ENCODE assay signal across 35 cellular contexts in the genomic region with DNA sequence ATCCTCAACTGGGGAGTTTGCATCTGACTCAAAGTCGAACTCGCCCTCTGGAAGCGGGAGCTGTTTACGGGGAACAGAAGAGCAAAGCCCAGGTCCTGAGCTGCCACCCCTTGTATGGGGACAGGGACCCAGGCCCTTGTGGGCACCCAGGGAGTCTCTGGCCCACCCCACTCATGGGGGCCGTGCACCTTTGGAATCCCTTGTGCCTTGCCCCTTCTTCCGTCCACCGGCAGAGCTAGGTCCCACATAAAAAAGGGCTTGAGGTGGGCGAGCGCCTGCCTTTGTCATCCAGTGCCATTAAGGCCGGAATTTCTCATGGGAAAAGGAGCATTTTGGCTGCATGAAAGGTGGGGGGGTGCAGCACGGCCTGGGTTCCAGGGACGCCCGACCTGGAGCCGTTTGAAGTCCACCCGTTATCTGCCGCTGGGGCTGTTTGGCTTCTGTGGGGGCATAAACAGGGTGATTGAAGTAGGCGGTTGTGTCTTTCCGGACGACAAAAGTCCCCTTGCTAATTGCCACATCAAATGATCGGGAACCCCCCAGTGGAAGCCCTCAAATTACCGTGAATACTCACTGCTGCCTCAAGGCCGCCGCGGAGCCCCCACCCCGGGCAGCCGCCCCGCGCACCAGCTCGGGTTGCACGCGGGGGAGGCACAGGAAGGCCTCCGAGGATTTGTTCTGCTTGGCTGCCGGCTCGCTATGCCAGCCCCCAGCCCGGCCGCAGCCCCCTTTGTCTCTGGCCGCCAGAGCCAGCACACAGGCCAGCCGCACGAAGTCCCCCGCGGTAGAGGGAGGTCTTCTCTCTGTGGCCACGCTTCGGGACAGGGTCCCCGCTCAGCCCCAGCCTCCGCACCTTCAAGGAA. TPM values are rescaled to one million over a fixed set of nuclear protein-coding genes. Genes with fewer than 3 reads are reported as not detected.
DNase-seq lines count a peak whose midpoint lies in the region; ATAC-seq and TF ChIP-seq lines count a peak whose summit lies in the region.
"Had no signal": no experiment of that assay in that cellular context is flagged by ENCODE, and none has a peak within 500 bp of the region (broad histone marks: within the 10 kb centered on the region; RNA-seq: fewer than 3 reads in every experiment).

No MANE protein-coding gene starts in this region.

- no peak overlapping the region for H3K56ac ChIP-seq in IMR-90 (ENCODE audit: extremely low read depth, insufficient read depth, low read length)

- no peaks in the 10 kb centered on the region for H3K9me3 ChIP-seq in IMR-90 (ENCODE audit: control insufficient read depth, insufficient read depth, low read length)
- H3K9me3 ChIP-seq: breast epithelium, suprapubic skin, upper lobe of right lung had no signal

- no peak overlapping the region for H2BK20ac ChIP-seq in IMR-90 (ENCODE audit: low read depth, low read length)

- H3K4me1 ChIP-seq in IMR-90 (ENCODE audit: control insufficient read depth, insufficient read depth, low read length): peaks cover 2% of the 10 kb centered on the region; the same call in 1 of the 2 replicates
- H3K4me1 ChIP-seq: breast epithelium, suprapubic skin, upper lobe of right lung had no signal

- no peak overlapping the region for H2BK5ac ChIP-seq in IMR-90 (ENCODE audit: low read depth, low read length, poor library complexity, severe bottlenecking)

- H3K27me3 ChIP-seq in IMR-90 (ENCODE audit: control insufficient read depth, insufficient read depth, low read length): peaks cover 42% of the 10 kb centered on the region
- H3K27me3 ChIP-seq: hepatocyte had no signal

- peaks cover 39% of the 10 kb centered on the region for H3K27me3 Mint-ChIP-seq in neural crest cell (ENCODE audit: low read depth)

- DNase-seq in GM13976 (ENCODE audit: low spot score) (peak; percentile 22), IMR-90 (no peak), ecto neural progenitor cell (ENCODE audit: low spot score) (peak; percentile 83), neural crest cell (ENCODE audit: low read depth, low spot score) (no peak), DMS153 treated with DMSO at 0.1 percent for 48 hours (lab: John Stamatoyannopoulos, UW; ENCODE audit: unreplicated experiment) (no peak), COLO829 (ENCODE audit: low spot score) (no peak)
- DNase-seq: activated CD4-positive, alpha-beta T cell treated with anti-CD3 and anti-CD28 coated beads, Interleukin-2, amount 50 U/mL, for 4 hours; activated CD4-positive, CD25-positive, alpha-beta regulatory T cell; amniotic stem cell; DMS153; immature natural killer cell; NCI-H1092; NCI-H1694 treated with DMSO at 0.1 percent for 48 hours; NCI-H446 treated with DMSO at 0.1 percent for 48 hours; NCI-H82; small intestine; stimulated activated naive CD4-positive, alpha-beta T cell treated with Interleukin-2 at 50 U/mL for 16 hours; upper lobe of right lung had no signal

- H3K9me3 Mint-ChIP-seq in neural crest cell: peaks cover 2% of the 10 kb centered on the region
- H3K9me3 Mint-ChIP-seq: activated naive CD4-positive, alpha-beta T cell treated with anti-CD3 and anti-CD28 coated beads, Interleukin-2, amount 50 U/mL, for 24 hours; immature natural killer cell had no signal

- H3K23ac ChIP-seq in IMR-90 (ENCODE audit: low read depth, low read length): no peak overlapping the region

- no peak overlapping the region for H3K4me3 ChIP-seq in IMR-90 (ENCODE audit: insufficient read depth, low read depth, low read length)
- H3K4me3 ChIP-seq: breast epithelium, GM12878, hepatocyte, suprapubic skin, upper lobe of right lung had no signal

- H2AK9ac ChIP-seq in IMR-90 (replicated peaks; ENCODE audit: low read depth, low read length, poor library complexity): no peak overlapping the region

- H3K4me1 Mint-ChIP-seq in neural crest cell: peaks cover 19% of the 10 kb centered on the region
- H3K4me1 Mint-ChIP-seq: activated naive CD4-positive, alpha-beta T cell treated with anti-CD3 and anti-CD28 coated beads, Interleukin-2, amount 50 U/mL, for 24 hours; IgD-negative memory B cell; immature natural killer cell had no signal

- H3K36me3 Mint-ChIP-seq in neural crest cell (ENCODE audit: low read depth): no peaks in the 10 kb centered on the region
- H3K36me3 Mint-ChIP-seq: activated naive CD4-positive, alpha-beta T cell treated with anti-CD3 and anti-CD28 coated beads, Interleukin-2, amount 50 U/mL, for 24 hours; immature natural killer cell had no signal

- H3K79me1 ChIP-seq in IMR-90 (ENCODE audit: low read depth in 1 of 2, low read length in 2 of 2): no peaks in the 10 kb centered on the region

- no peak overlapping the region for H3K4ac ChIP-seq in IMR-90 (ENCODE audit: low read depth, low read length)

- no peak overlapping the region for H3K14ac ChIP-seq in IMR-90 (replicated peaks; ENCODE audit: low read depth, low read length)

- dilution Hi-C loops in IMR-90 (cut with HindIII; ENCODE audit: low sequenced_read_pairs, unreplicated experiment): no loop called here

- H2AFZ ChIP-seq in IMR-90 (replicated peaks; ENCODE audit: low read length, poor library complexity): peak overlapping the region; percentile 70
- H2AFZ ChIP-seq: hepatocyte had no signal

- POLR2A ChIA-PET in IMR-90 (lab: Charles Lee; ENCODE audit: unreplicated experiment): no interaction called here

- no peak overlapping the region for H2BK15ac ChIP-seq in IMR-90 (ENCODE audit: low read depth, low read length)

- H3K27ac ChIP-seq in IMR-90 (ENCODE audit: insufficient read depth, low read length): no peak overlapping the region
- H3K27ac ChIP-seq: breast epithelium, hepatocyte, RWPE1, suprapubic skin, upper lobe of right lung had no signal

- H4K91ac ChIP-seq in IMR-90 (ENCODE audit: insufficient read depth, low read depth, low read length): no peak overlapping the region

- no peaks in the 10 kb centered on the region for H4K20me1 ChIP-seq in IMR-90 (ENCODE audit: insufficient read depth, low read length)

- no peak overlapping the region for H3K4me2 ChIP-seq in IMR-90 (ENCODE audit: low read depth, low read length)
- H3K4me2 ChIP-seq: hepatocyte had no signal

- CTCF ChIA-PET in IMR-90 (lab: Yijun Ruan, JAX): no interaction called here

- TF ChIP-seq RAD21 in IMR-90 (IDR thresholded peaks at IDR 0.05; ENCODE audit: low read length): no peak

- no TSS peak for BruUV-seq in IMR-90 (replicated peaks; lab: Mats Ljungman, UMichigan)

- TF ChIP-seq CTCF in GM13976 (IDR thresholded peaks at IDR 0.05; ENCODE audit: borderline replicate concordance, control extremely low read depth, extremely low read depth, insufficient read depth, missing control alignments): no peak
- no peak for TF ChIP-seq CTCF in IMR-90 (conservative IDR thresholded peaks at IDR 0.05; ENCODE audit: low read depth, low read length)
- no peak for TF ChIP-seq CTCF in neural crest cell (conservative IDR thresholded peaks at IDR 0.05)

- H3K9ac ChIP-seq in IMR-90 (ENCODE audit: low read depth, low read length): no peak overlapping the region

- H2AK5ac ChIP-seq in IMR-90 (ENCODE audit: low read depth, low read length): no peak overlapping the region

- no peak for TF ChIP-seq POLR2A in IMR-90 (IDR thresholded peaks at IDR 0.05; ENCODE audit: low read depth, low read length)

- H3K4me3 Mint-ChIP-seq in neural crest cell: no peak overlapping the region
- H3K4me3 Mint-ChIP-seq: activated naive CD4-positive, alpha-beta T cell treated with anti-CD3 and anti-CD28 coated beads, Interleukin-2, amount 50 U/mL, for 24 hours; IgD-negative memory B cell; immature natural killer cell had no signal

- H4K5ac ChIP-seq in IMR-90 (ENCODE audit: low read depth, low read length): no peak overlapping the region

- H2BK120ac ChIP-seq in IMR-90 (ENCODE audit: low read depth, low read length): no peak overlapping the region

- 25% methylated on average over 18 of the region's 45 CpGs; no CpG with 5 or more reads in 1 of the 2 experiments for WGBS in IMR-90 (ENCODE audit: extremely low coverage in 2 of 2, insufficient read length in 1 of 2), 2 experiments

- no peak for ATAC-seq in IMR-90 (ENCODE audit: low read depth)
- no peak for ATAC-seq in HG03521 (IDR thresholded peaks at IDR 0.05; ENCODE audit: unreplicated experiment)
- no peak for ATAC-seq in GM21526 (IDR thresholded peaks at IDR 0.05; ENCODE audit: low FRiP score, unreplicated experiment)
- ATAC-seq: GM12878, upper lobe of right lung had no signal

- H3K9me1 ChIP-seq in IMR-90 (ENCODE audit: insufficient read depth, low read length): peaks cover 6% of the 10 kb centered on the region; the same call in 1 of the 2 replicates

- peak overlapping the region; percentile 92 for H3K27ac Mint-ChIP-seq in neural crest cell (ENCODE audit: unreplicated experiment)
- H3K27ac Mint-ChIP-seq: IgD-negative memory B cell, immature natural killer cell had no signal

- no peak overlapping the region for H4K8ac ChIP-seq in IMR-90 (ENCODE audit: low read depth in 2 of 2, low read length in 2 of 2)

- intact Hi-C loops in IMR-90 (cut with micrococcal nuclease): no loop called here

- H3K36me3 ChIP-seq in IMR-90 (ENCODE audit: control insufficient read depth, insufficient read depth, low read length): no peaks in the 10 kb centered on the region
- H3K36me3 ChIP-seq: breast epithelium, suprapubic skin, upper lobe of right lung had no signal

- in situ Hi-C loops in GM13976 (cut with MboI; ENCODE audit: low sequenced_read_pairs, unreplicated experiment) (no loop called here), IMR-90 (cut with MboI; ENCODE audit: low sequenced_read_pairs) (no loop called here)

- H3K18ac ChIP-seq in IMR-90 (ENCODE audit: low read depth, low read length): no peak overlapping the region

TF ChIP-seq in IMR-90, 13 proteins besides CTCF, POLR2A, EP300 and RAD21 (continues in another document):
- TF ChIP-seq CEBPB (IDR thresholded peaks at IDR 0.05; ENCODE audit: low read depth, low read length) (no peak), RCOR1 (IDR thresholded peaks at IDR 0.05; ENCODE audit: insufficient replicate concordance, low read length) (no peak), SMC3 (IDR thresholded peaks at IDR 0.05; ENCODE audit: low read depth, low read length) (no peak), CHD1 (IDR thresholded peaks at IDR 0.05; ENCODE audit: low read depth, low read length) (no peak), NFE2L2 (IDR thresholded peaks at IDR 0.05; ENCODE audit: low read depth, low read length) (no peak), RFX5 (IDR thresholded peaks at IDR 0.05; ENCODE audit: low read depth, low read length) (no peak), MXI1 (IDR thresholded peaks at IDR 0.05; ENCODE audit: borderline replicate concordance, low read depth, low read length) (no peak), BHLHE40 (IDR thresholded peaks at IDR 0.05; ENCODE audit: low read depth, low read length) (no peak)

RNA-seq across cellular contexts. Expression of a gene that starts 49.0 kb away (rescaled TPM):
- total RNA-seq in IMR-90 (2012; rRNA removed) (not detected in 2 replicates), neural crest cell (not detected in 2 replicates)
- not detected in 2 replicates for polyA plus RNA-seq in IMR-90 (2012; rRNA removed)
- not detected in 2 replicates for polyA plus RNA-seq in IMR-90 (2012; cell fraction: cytosol; rRNA removed)
- polyA plus RNA-seq in IMR-90 (2012; cell fraction: nucleus; rRNA removed; ENCODE audit: low replicate concordance): not detected in 2 replicates
- total RNA-seq: breast epithelium; GM12878; hepatocyte; left lobe of liver; mesenteric fat pad; omental fat pad; pulmonary artery endothelial cell; SK-MEL-5; suprapubic skin; T-helper 1 cell treated with Interleukin-12 subunit alpha and Interleukin-12 subunit beta and Interleukin-4 antibody, amounts not matched to agents 30 ng/mL and 1 ng/mL, for 36 hours; upper lobe of right lung had no signal
- polyA plus RNA-seq: AG04450, BJ, GM12878, hepatocyte, IgD-negative memory B cell, immature natural killer cell, small intestine had no signal

Comparison
In these comparisons a context has a peak if more than half of its experiments do, and no peak if none do; other contexts are left out.
1. DNase-seq: peak in GM13976 (single experiment) and ecto neural progenitor cell (single experiment); none in IMR-90 (single experiment), neural crest cell (single experiment), DMS153 treated with DMSO at 0.1 percent for 48 hours (single experiment) and COLO829 (single experiment).